ENCODE assay signal across 9 cellular contexts in the genomic region with DNA sequence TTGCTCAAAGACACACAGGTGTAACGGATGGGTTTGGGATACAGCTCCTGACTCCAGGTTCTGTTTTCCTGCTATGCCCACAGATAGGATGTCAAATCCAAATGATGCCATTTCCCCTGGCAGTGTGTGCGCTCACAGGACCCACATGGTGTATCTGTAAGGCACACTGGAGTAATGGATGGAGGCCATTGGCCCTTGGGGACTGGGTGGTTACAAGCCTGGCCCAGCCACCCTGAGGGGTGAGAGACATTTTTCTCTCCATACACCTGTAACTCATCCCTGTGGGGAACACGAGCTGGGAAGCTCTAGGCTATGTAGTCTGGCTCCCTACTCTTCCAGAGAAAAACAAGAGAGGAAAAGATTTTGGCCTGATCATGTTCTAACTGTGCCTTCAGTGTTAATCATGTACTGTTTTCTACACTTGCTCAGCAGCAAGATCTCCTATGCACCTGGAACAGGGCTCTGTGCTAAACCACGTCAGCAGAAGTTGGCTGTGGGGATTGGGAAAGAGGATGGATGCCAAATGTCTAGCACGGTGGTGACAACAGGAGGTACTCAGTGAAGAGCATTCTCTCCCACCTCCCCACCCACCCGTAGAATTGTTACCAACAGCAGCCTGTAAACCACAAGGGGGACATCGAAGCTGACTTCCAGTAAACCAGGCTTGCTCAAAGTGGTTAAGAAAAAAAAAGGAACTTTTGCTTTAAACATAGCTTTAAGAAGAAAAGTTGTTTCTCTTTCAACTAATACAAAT.
DNase-seq lines count a peak whose midpoint lies in the region; ATAC-seq and TF ChIP-seq lines count a peak whose summit lies in the region.
"Had no signal": no experiment of that assay in that cellular context is flagged by ENCODE, and none has a peak within 500 bp of the region (broad histone marks: within the 10 kb centered on the region; RNA-seq: fewer than 3 reads in every experiment).

No MANE protein-coding gene starts in this region.

- H3K4me3 ChIP-seq in BLaER1: peak overlapping the region; percentile 17; the same call in 1 of the 2 replicates
- no peak overlapping the region for H3K4me3 ChIP-seq in endodermal cell (ENCODE audit: low read length)
- H3K4me3 ChIP-seq in muscle layer of duodenum (ENCODE audit: low read depth in 1 of 2, low read length in 2 of 2): no peak overlapping the region
- H3K4me3 ChIP-seq in Karpas-422 (ENCODE audit: low read length): no peak overlapping the region

- H3K9me3 Mint-ChIP-seq in endodermal cell: no peaks in the 10 kb centered on the region
- H3K9me3 Mint-ChIP-seq: T-helper 1 cell treated with Interleukin-12 subunit alpha and Interleukin-12 subunit beta and Interleukin-4 antibody, amounts not matched to agents 30 μg/mL and 1 μg/mL, for 36 hours had no signal

- H3K27me3 ChIP-seq in BLaER1 (no peaks in the 10 kb centered on the region), endodermal cell (ENCODE audit: control insufficient read depth, insufficient read depth, low read length, poor library complexity, severe bottlenecking) (no peaks in the 10 kb centered on the region), muscle layer of duodenum (ENCODE audit: low read depth, low read length) (no peaks in the 10 kb centered on the region), Karpas-422 (ENCODE audit: low read length) (no peaks in the 10 kb centered on the region)

- no peaks in the 10 kb centered on the region for H3K79me2 ChIP-seq in Karpas-422 (ENCODE audit: low read length)

- H3K27ac ChIP-seq in BLaER1: peak overlapping the region; percentile 77
- H3K27ac ChIP-seq in endodermal cell (ENCODE audit: low read depth, low read length): no peak overlapping the region
- H3K27ac ChIP-seq in muscle layer of duodenum (ENCODE audit: low read length): peak overlapping the region; percentile 20
- no peak overlapping the region for H3K27ac ChIP-seq in Karpas-422 (ENCODE audit: low read length)

- H2AFZ ChIP-seq in Karpas-422 (ENCODE audit: low read length): no peak overlapping the region

- H3K4me1 ChIP-seq in BLaER1: peaks cover 53% of the 10 kb centered on the region
- peaks cover 15% of the 10 kb centered on the region for H3K4me1 ChIP-seq in endodermal cell (ENCODE audit: control insufficient read depth, insufficient read depth, low read length)
- no peaks in the 10 kb centered on the region for H3K4me1 ChIP-seq in muscle layer of duodenum (ENCODE audit: control insufficient read depth in 1 of 2, insufficient read depth in 2 of 2, low read length in 2 of 2)
- no peaks in the 10 kb centered on the region for H3K4me1 ChIP-seq in Karpas-422 (ENCODE audit: low read length)

- H4K20me1 ChIP-seq in BLaER1 (no peaks in the 10 kb centered on the region), Karpas-422 (ENCODE audit: insufficient read depth, low read depth, low read length) (no peaks in the 10 kb centered on the region)

- H3K4me2 ChIP-seq in BLaER1: peak overlapping the region; percentile 81
- H3K4me2 ChIP-seq in Karpas-422 (ENCODE audit: low read depth, low read length, poor library complexity, severe bottlenecking): no peak overlapping the region

- 73 to 97% methylated on average over 3 to 6 of the region's 7 CpGs for WGBS in endodermal cell (ENCODE audit: insufficient coverage in 1 of 2, insufficient read length in 1 of 2), 2 experiments

- peaks cover 67% of the 10 kb centered on the region for H3K4me1 Mint-ChIP-seq in endodermal cell

- ATAC-seq in HG03342 (IDR thresholded peaks at IDR 0.05; ENCODE audit: unreplicated experiment): no peak

- H3K9ac ChIP-seq in BLaER1 (peak overlapping the region; percentile 67), endodermal cell (ENCODE audit: extremely low read depth, low read length, poor library complexity, severe bottlenecking) (no peak overlapping the region), Karpas-422 (ENCODE audit: low read length) (no peak overlapping the region)

- no peaks in the 10 kb centered on the region for H3K27me3 Mint-ChIP-seq in endodermal cell (ENCODE audit: insufficient read depth)

- H3K9me3 ChIP-seq in BLaER1 (no peaks in the 10 kb centered on the region), endodermal cell (ENCODE audit: control insufficient read depth, low read length) (no peaks in the 10 kb centered on the region), muscle layer of duodenum (ENCODE audit: control insufficient read depth in 1 of 2, low read length in 2 of 2) (no peaks in the 10 kb centered on the region), Karpas-422 (ENCODE audit: low read length) (no peaks in the 10 kb centered on the region)

- peak; percentile 62 for TF ChIP-seq CTCF in endodermal cell (conservative IDR thresholded peaks at IDR 0.05)

- H3K4me3 Mint-ChIP-seq in endodermal cell: no peak overlapping the region
- H3K4me3 Mint-ChIP-seq: T-helper 1 cell treated with Interleukin-12 subunit alpha and Interleukin-12 subunit beta and Interleukin-4 antibody, amounts not matched to agents 30 μg/mL and 1 μg/mL, for 36 hours had no signal

- peak; percentile 57 for DNase-seq in KG1 (lab: John Stamatoyannopoulos, UW)
- peak; percentile 69 for DNase-seq in endodermal cell
- DNase-seq in NCI-H1105 (lab: John Stamatoyannopoulos, UW): no peak
- DNase-seq in activated CD8-positive, alpha-beta memory T cell treated with anti-CD3 and anti-CD28 coated beads for 24 hours: no peak
- no peak for DNase-seq in Karpas-422

- no peaks in the 10 kb centered on the region for H3K9me2 ChIP-seq in Karpas-422 (replicated peaks; ENCODE audit: insufficient read depth, low read length)

- H3K36me3 ChIP-seq in BLaER1 (no peaks in the 10 kb centered on the region), endodermal cell (ENCODE audit: control insufficient read depth, insufficient read depth, low read length) (no peaks in the 10 kb centered on the region), muscle layer of duodenum (ENCODE audit: control insufficient read depth in 1 of 2, insufficient read depth in 2 of 2, low read length in 2 of 2) (no peaks in the 10 kb centered on the region), Karpas-422 (ENCODE audit: insufficient read depth, low read length) (no peaks in the 10 kb centered on the region)

- no peaks in the 10 kb centered on the region for H3K36me3 Mint-ChIP-seq in endodermal cell (ENCODE audit: low read depth)

- no peak overlapping the region for H3K27ac Mint-ChIP-seq in endodermal cell
- H3K27ac Mint-ChIP-seq: T-helper 1 cell treated with Interleukin-12 subunit alpha and Interleukin-12 subunit beta and Interleukin-4 antibody, amounts not matched to agents 30 μg/mL and 1 μg/mL, for 36 hours had no signal

Comparison
In these comparisons a context has a peak if more than half of its experiments do, and no peak if none do; other contexts are left out.
1. H3K27ac ChIP-seq: peak in BLaER1 (single experiment) and muscle layer of duodenum (single experiment); none in endodermal cell (single experiment) and Karpas-422 (single experiment).
2. DNase-seq: peak in KG1 (single experiment) and endodermal cell (single experiment); none in NCI-H1105 (single experiment), activated CD8-positive, alpha-beta memory T cell treated with anti-CD3 and anti-CD28 coated beads for 24 hours (single experiment) and Karpas-422 (single experiment).